In the genomic region with DNA sequence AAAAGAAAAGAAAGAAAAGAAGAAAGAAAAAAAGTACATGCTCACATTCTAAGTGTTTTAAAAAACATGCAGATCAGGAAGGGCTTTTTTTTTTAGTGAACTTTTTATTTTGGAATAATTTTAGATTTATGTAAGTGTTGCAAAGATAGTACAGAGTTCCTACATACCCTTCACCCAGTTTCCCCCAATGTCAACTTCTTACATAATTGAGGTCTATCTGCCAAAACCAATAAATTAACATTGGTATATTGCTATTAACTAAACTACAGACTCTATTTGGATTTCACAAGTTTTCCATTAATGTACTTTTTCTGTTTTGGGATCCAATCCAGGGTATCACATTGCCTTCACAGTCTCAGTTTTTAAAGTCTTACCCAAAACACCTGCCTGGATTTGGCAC, we compare ENCODE assay signal across 27 cellular contexts.
"Had no signal": no experiment of that assay in that cellular context is flagged by ENCODE, and none has a peak within 500 bp of the region (broad histone marks: within the 10 kb centered on the region; RNA-seq: fewer than 3 reads in every experiment).

No MANE protein-coding gene starts in this region.

- H3K27ac ChIP-seq: neural progenitor cell, ovary, parathyroid adenoma, psoas muscle, right atrium auricular region, right lobe of liver, sigmoid colon, stomach, thoracic aorta, thyroid gland, tibial nerve, upper lobe of left lung, vagina had no signal

- H3K9me3 Mint-ChIP-seq: nephron; neural progenitor cell; stimulated activated effector memory CD8-positive, alpha-beta T cell treated with anti-CD3 and anti-CD28 coated beads, Interleukin-12 subunit alpha, Interleukin-12 subunit beta, amount 100 ng/mL, for 72 hours had no signal

- H3K4me3 ChIP-seq: neural progenitor cell, ovary, psoas muscle, right atrium auricular region, right lobe of liver, sigmoid colon, stomach, thoracic aorta, thyroid gland, tibial nerve, upper lobe of left lung, vagina had no signal

- H3K27me3 ChIP-seq: ovary, thyroid gland, upper lobe of left lung, vagina had no signal

- H3K4me1 ChIP-seq: neural progenitor cell, parathyroid adenoma, psoas muscle, right atrium auricular region, right lobe of liver, sigmoid colon, thyroid gland, tibial nerve, upper lobe of left lung, vagina had no signal

- H3K4me1 Mint-ChIP-seq: nephron; neural progenitor cell; stimulated activated effector memory CD8-positive, alpha-beta T cell treated with anti-CD3 and anti-CD28 coated beads, Interleukin-12 subunit alpha, Interleukin-12 subunit beta, amount 100 ng/mL, for 72 hours had no signal

- H3K27ac Mint-ChIP-seq: naive thymus-derived CD4-positive, alpha-beta T cell; neural progenitor cell; progenitor cell of endocrine pancreas; stimulated activated effector memory CD8-positive, alpha-beta T cell treated with anti-CD3 and anti-CD28 coated beads, Interleukin-12 subunit alpha, Interleukin-12 subunit beta, amount 100 ng/mL, for 72 hours; stimulated activated naive B cell treated with anti-CD40 and anti-IgM and Interleukin-4, amounts not matched to agents 10 μg/mL and 1 μg/mL and 100 μg/mL, for 72 hours had no signal

- H3K4me3 Mint-ChIP-seq: naive thymus-derived CD4-positive, alpha-beta T cell; nephron; neural progenitor cell; stimulated activated effector memory CD8-positive, alpha-beta T cell treated with anti-CD3 and anti-CD28 coated beads, Interleukin-12 subunit alpha, Interleukin-12 subunit beta, amount 100 ng/mL, for 72 hours; stimulated activated naive B cell treated with anti-CD40 and anti-IgM and Interleukin-4, amounts not matched to agents 10 μg/mL and 1 μg/mL and 100 μg/mL, for 72 hours had no signal

- DNase-seq: naive thymus-derived CD4-positive, alpha-beta T cell; occipital lobe; ovary; posterior cingulate gyrus; psoas muscle; right lobe of liver; sigmoid colon; small intestine; stimulated activated CD4-positive, alpha-beta T cell treated with anti-CD3 and anti-CD28 coated beads, Interleukin-15, amount 100 ng/mL, for 24 hours; stimulated activated CD4-positive, alpha-beta T cell treated with anti-CD3 and anti-CD28 coated beads, Interleukin-2, amount 100 ng/mL, for 24 hours; stimulated activated CD4-positive, alpha-beta T cell treated with anti-CD3 and anti-CD28 coated beads, Interleukin-2, amount 100 ng/mL, for 48 hours; stimulated activated CD4-positive, alpha-beta T cell treated with anti-CD3 and anti-CD28 coated beads, Interleukin-4, amount 100 ng/mL, for 24 hours; stimulated activated naive B cell treated with anti-CD40 and anti-IgM and Interleukin-4, amounts not matched to agents 10 μg/mL and 1 μg/mL and 100 μg/mL, for 72 hours; stimulated activated naive CD4-positive, alpha-beta T cell treated with Interleukin-2 at 50 U/mL for 16 hours; stomach; thyroid gland; trophoblast cell; upper lobe of left lung had no signal

- H3K36me3 Mint-ChIP-seq: neural progenitor cell had no signal

- H3K27me3 Mint-ChIP-seq: naive thymus-derived CD4-positive, alpha-beta T cell; stimulated activated naive B cell treated with anti-CD40 and anti-IgM and Interleukin-4, amounts not matched to agents 10 μg/mL and 1 μg/mL and 100 μg/mL, for 72 hours had no signal

- ATAC-seq: naive thymus-derived CD4-positive, alpha-beta T cell; psoas muscle; right lobe of liver; stimulated activated effector memory CD8-positive, alpha-beta T cell treated with anti-CD3 and anti-CD28 coated beads, Interleukin-12 subunit alpha, Interleukin-12 subunit beta, amount 100 ng/mL, for 72 hours; stimulated activated naive B cell treated with anti-CD40 and anti-IgM and Interleukin-4, amounts not matched to agents 10 μg/mL and 1 μg/mL and 100 μg/mL, for 72 hours had no signal

- H3K9me3 ChIP-seq: ovary, psoas muscle, right lobe of liver, sigmoid colon, stomach, thoracic aorta, thyroid gland, tibial nerve, upper lobe of left lung, vagina had no signal
